12 cellular contexts compared by ENCODE assay signal in genomic region chr16:50680556-50680893, GRCh38.
DNase-seq lines count a peak whose midpoint lies in the region; ATAC-seq and FAIRE-seq lines count a peak whose summit lies in the region.
"Had no signal": no experiment of that assay in that cellular context is flagged by ENCODE, and none has a peak within 500 bp of the region (broad histone marks: within the 10 kb centered on the region; RNA-seq: fewer than 3 reads in every experiment).

No MANE protein-coding gene starts in this region.

- peaks cover 46% of the 10 kb centered on the region for H3K36me3 Mint-ChIP-seq in T-helper 2 cell treated with Interferon-gamma antibody and Interleukin-4, amounts not matched to agents 5 μg/mL and 100 μg/mL, for 36 hours (ENCODE audit: low read depth)
- peaks cover 28% of the 10 kb centered on the region for H3K36me3 Mint-ChIP-seq in central memory CD8-positive, alpha-beta T cell (ENCODE audit: insufficient read depth)

- no peaks in the 10 kb centered on the region for H3K9me3 Mint-ChIP-seq in T-helper 2 cell treated with Interferon-gamma antibody and Interleukin-4, amounts not matched to agents 5 μg/mL and 100 μg/mL, for 36 hours
- H3K9me3 Mint-ChIP-seq in central memory CD8-positive, alpha-beta T cell = no peaks in the 10 kb centered on the region

- no peaks in the 10 kb centered on the region for H3K27me3 Mint-ChIP-seq in T-helper 2 cell treated with Interferon-gamma antibody and Interleukin-4, amounts not matched to agents 5 μg/mL and 100 μg/mL, for 36 hours (ENCODE audit: low read depth)
- H3K27me3 Mint-ChIP-seq in central memory CD8-positive, alpha-beta T cell = no peaks in the 10 kb centered on the region

- no peaks in the 10 kb centered on the region for H3K4me1 ChIP-seq in rectal smooth muscle tissue (ENCODE audit: control insufficient read depth, insufficient read depth, low read length)

- ATAC-seq in central memory CD8-positive, alpha-beta T cell (replicated peaks; ENCODE audit: extremely low read depth, poor library complexity, severe bottlenecking) = no peak

- no peaks in the 10 kb centered on the region for H3K36me3 ChIP-seq in rectal smooth muscle tissue (ENCODE audit: control insufficient read depth, insufficient read depth, low read length)

- peaks cover 70% of the 10 kb centered on the region for H3K4me1 Mint-ChIP-seq in T-helper 2 cell treated with Interferon-gamma antibody and Interleukin-4, amounts not matched to agents 5 μg/mL and 100 μg/mL, for 36 hours (ENCODE audit: low read depth)
- H3K4me1 Mint-ChIP-seq in central memory CD8-positive, alpha-beta T cell = peaks cover 81% of the 10 kb centered on the region

- peak overlapping the region; percentile 93 for H3K4me3 Mint-ChIP-seq in T-helper 2 cell treated with Interferon-gamma antibody and Interleukin-4, amounts not matched to agents 5 μg/mL and 100 μg/mL, for 36 hours
- H3K4me3 Mint-ChIP-seq in central memory CD8-positive, alpha-beta T cell = peak overlapping the region; percentile 90

- no peak for DNase-seq in T-helper 2 cell treated with Interferon-gamma antibody and Interleukin-4, amounts not matched to agents 5 μg/mL and 100 μg/mL, for 36 hours (ENCODE audit: low spot score)
- DNase-seq in T-helper 2 cell (no peak), GM19239 (ENCODE audit: insufficient read length, low spot score) (no peak), NCI-H1048 (lab: John Stamatoyannopoulos, UW) (no peak), iPS-NIHi11 (ENCODE audit: low spot score) (no peak), foreskin melanocyte (no peak)
- no peak for DNase-seq in central memory CD8-positive, alpha-beta T cell (ENCODE audit: low spot score in 2 of 2)
- DNase-seq: DMS153, IMR-90, NCI-H1930 had no signal

- FAIRE-seq in GM19239 (lab: Jason Lieb, UNC) = peak; percentile 37
- FAIRE-seq: keratinocyte had no signal

- no peaks in the 10 kb centered on the region for H3K27me3 ChIP-seq in rectal smooth muscle tissue (ENCODE audit: control insufficient read depth, insufficient read depth, low read length)

- H3K27ac ChIP-seq in rectal smooth muscle tissue (ENCODE audit: low read depth, low read length) = no peak overlapping the region

- H3K4me3 ChIP-seq in rectal smooth muscle tissue (ENCODE audit: low read length) = peak overlapping the region; percentile 51

- no peak overlapping the region for H3K9ac ChIP-seq in rectal smooth muscle tissue (ENCODE audit: low read length)

- peak overlapping the region; percentile 85 for H3K27ac Mint-ChIP-seq in T-helper 2 cell treated with Interferon-gamma antibody and Interleukin-4, amounts not matched to agents 5 μg/mL and 100 μg/mL, for 36 hours
- H3K27ac Mint-ChIP-seq in central memory CD8-positive, alpha-beta T cell (ENCODE audit: low read depth) = peak overlapping the region; percentile 99
